In genomic region chr2:10289352-10289751, GRCh38 we compare ENCODE assay signal across 1 cellular context.
TF ChIP-seq lines count a peak whose summit lies in the region.

No MANE protein-coding gene starts in this region.

TF ChIP-seq in HCT116, 20 proteins besides CTCF, POLR2A, EP300 and RAD21 (continued from another document):
- TF ChIP-seq ELF1 (IDR thresholded peaks at IDR 0.05; ENCODE audit: borderline replicate concordance, low read depth) = no peak
- TF ChIP-seq TCF7L2 (IDR thresholded peaks at IDR 0.05; ENCODE audit: borderline replicate concordance, extremely low read depth, insufficient read depth, insufficient read length) = no peak
- TF ChIP-seq REST (IDR thresholded peaks at IDR 0.05; ENCODE audit: low read depth) = no peak
- no peak for TF ChIP-seq SIN3A (IDR thresholded peaks at IDR 0.05; ENCODE audit: low read depth)
- no peak for TF ChIP-seq JUND (IDR thresholded peaks at IDR 0.05)
- no peak for TF ChIP-seq EGR1 (IDR thresholded peaks at IDR 0.05; ENCODE audit: low read depth)
- no peak for TF ChIP-seq ZNF274 (IDR thresholded peaks at IDR 0.05; ENCODE audit: low read depth, low read length)
- TF ChIP-seq CBX3 (IDR thresholded peaks at IDR 0.05; ENCODE audit: low read depth) = no peak
- TF ChIP-seq YY1 (IDR thresholded peaks at IDR 0.05; ENCODE audit: extremely low read depth, insufficient replicate concordance, low read depth, low read length) = no peak
- no peak for TF ChIP-seq ATF3 (IDR thresholded peaks at IDR 0.05)
- no peak for TF ChIP-seq POLR2AphosphoS5 (IDR thresholded peaks at IDR 0.05; ENCODE audit: low read depth, low read length)
- TF ChIP-seq, protein P1, sequence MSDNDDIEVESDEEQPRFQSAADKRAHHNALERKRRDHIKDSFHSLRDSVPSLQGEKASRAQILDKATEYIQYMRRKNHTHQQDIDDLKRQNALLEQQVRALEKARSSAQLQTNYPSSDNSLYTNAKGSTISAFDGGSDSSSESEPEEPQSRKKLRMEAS (IDR thresholded peaks at IDR 0.05) = no peak
